Comparison of ENCODE assay signal across 16 cellular contexts in genomic region chr16:84925773-84926372, GRCh38.
"Had no signal": no experiment of that assay in that cellular context is flagged by ENCODE, and none has a peak within 500 bp of the region (broad histone marks: within the 10 kb centered on the region; RNA-seq: fewer than 3 reads in every experiment).

No MANE protein-coding gene starts in this region.

- H3K36me3 Mint-ChIP-seq: activated CD4-positive, alpha-beta memory T cell treated with anti-CD3 and anti-CD28 coated beads for 36 hours; activated naive CD8-positive, alpha-beta T cell treated with anti-CD3 and anti-CD28 coated beads, Interleukin-2, amount 10 ng/mL, durations not matched to agents 7 days and 5 days; immature natural killer cell; natural killer cell; type B pancreatic cell had no signal

- H3K4me1 Mint-ChIP-seq: activated naive CD8-positive, alpha-beta T cell treated with anti-CD3 and anti-CD28 coated beads, Interleukin-2, amount 10 ng/mL, durations not matched to agents 7 days and 5 days had no signal

- H3K4me3 ChIP-seq: coronary artery, SK-N-MC, skin epidermis, testis had no signal

- H3K27ac ChIP-seq: SK-N-MC, skin epidermis had no signal

- H3K9me3 ChIP-seq: testis had no signal

- H3K27me3 Mint-ChIP-seq: activated CD4-positive, alpha-beta memory T cell treated with anti-CD3 and anti-CD28 coated beads for 36 hours; activated naive CD8-positive, alpha-beta T cell treated with anti-CD3 and anti-CD28 coated beads, Interleukin-2, amount 10 ng/mL, durations not matched to agents 7 days and 5 days; type B pancreatic cell had no signal

- H3K4me3 Mint-ChIP-seq: activated CD4-positive, alpha-beta memory T cell treated with anti-CD3 and anti-CD28 coated beads for 36 hours; activated naive CD4-positive, alpha-beta T cell treated with anti-CD3 and anti-CD28 coated beads for 36 hours; activated naive CD8-positive, alpha-beta T cell treated with anti-CD3 and anti-CD28 coated beads, Interleukin-2, amount 10 ng/mL, durations not matched to agents 7 days and 5 days; activated T-cell treated with anti-CD3 and anti-CD28 coated beads, Interleukin-2, amount 50 U/mL, for 72 hours; immature natural killer cell; natural killer cell; stimulated activated effector memory CD8-positive, alpha-beta T cell treated with anti-CD3 and anti-CD28 coated beads, Interleukin-12 subunit alpha, Interleukin-12 subunit beta, amount 100 ng/mL, for 72 hours; T-helper 17 cell; type B pancreatic cell had no signal

- H3K27me3 ChIP-seq: testis had no signal

- DNase-seq: cerebellar nuclear complex, occipital lobe had no signal

- H3K9me3 Mint-ChIP-seq: activated naive CD4-positive, alpha-beta T cell treated with anti-CD3 and anti-CD28 coated beads for 36 hours; activated naive CD8-positive, alpha-beta T cell treated with anti-CD3 and anti-CD28 coated beads, Interleukin-2, amount 10 ng/mL, durations not matched to agents 7 days and 5 days; activated T-cell treated with anti-CD3 and anti-CD28 coated beads, Interleukin-2, amount 50 U/mL, for 72 hours; natural killer cell; stimulated activated effector memory CD8-positive, alpha-beta T cell treated with anti-CD3 and anti-CD28 coated beads, Interleukin-12 subunit alpha, Interleukin-12 subunit beta, amount 100 ng/mL, for 72 hours; type B pancreatic cell had no signal

- H3K27ac Mint-ChIP-seq: activated CD4-positive, alpha-beta memory T cell treated with anti-CD3 and anti-CD28 coated beads for 36 hours; activated naive CD4-positive, alpha-beta T cell treated with anti-CD3 and anti-CD28 coated beads for 36 hours; activated naive CD8-positive, alpha-beta T cell treated with anti-CD3 and anti-CD28 coated beads, Interleukin-2, amount 10 ng/mL, durations not matched to agents 7 days and 5 days; activated T-cell treated with anti-CD3 and anti-CD28 coated beads, Interleukin-2, amount 50 U/mL, for 72 hours; immature natural killer cell; natural killer cell; progenitor cell of endocrine pancreas; stimulated activated effector memory CD8-positive, alpha-beta T cell treated with anti-CD3 and anti-CD28 coated beads, Interleukin-12 subunit alpha, Interleukin-12 subunit beta, amount 100 ng/mL, for 72 hours; T-helper 17 cell; type B pancreatic cell had no signal
